Comparison of ENCODE assay signal across 1 cellular context in the genomic region with DNA sequence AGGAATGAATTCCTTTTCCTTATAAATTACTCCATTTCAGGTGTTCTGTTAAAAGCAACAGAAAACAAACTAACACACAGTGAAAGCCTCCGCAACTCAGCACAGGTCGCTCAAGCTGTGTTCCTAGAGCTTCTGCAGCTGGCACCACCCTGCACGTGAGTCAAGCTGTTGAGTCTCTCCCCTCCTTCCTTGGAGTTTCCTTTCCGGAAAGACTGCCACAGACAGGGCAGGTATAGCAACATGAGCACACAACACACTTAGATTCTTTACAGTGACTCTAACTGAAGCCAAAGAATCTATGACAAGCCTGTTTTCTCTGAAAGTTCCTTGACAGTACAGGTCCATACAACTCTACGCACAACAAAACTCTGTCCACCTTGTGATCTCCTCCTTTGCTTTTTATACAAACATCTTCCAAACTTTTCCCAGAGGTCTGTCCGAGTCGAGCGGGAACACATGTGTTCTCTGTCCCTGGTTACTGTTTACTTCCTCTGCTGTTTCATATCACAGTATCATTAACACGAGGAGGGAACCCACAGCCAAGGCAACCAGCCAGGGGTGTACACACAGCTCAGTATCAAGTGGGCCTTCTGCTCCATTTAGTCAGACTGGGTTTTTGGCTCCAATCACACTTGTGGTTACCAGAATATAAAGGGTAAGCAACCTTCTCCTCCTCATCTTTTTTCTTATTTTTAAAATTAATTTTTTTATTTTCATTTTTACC.
TF ChIP-seq lines count a peak whose summit lies in the region.

No MANE protein-coding gene starts in this region.

TF ChIP-seq in WTC11, 78 proteins besides CTCF, POLR2A, EP300 and RAD21 (continued from another document):
- TF ChIP-seq, protein P1, sequence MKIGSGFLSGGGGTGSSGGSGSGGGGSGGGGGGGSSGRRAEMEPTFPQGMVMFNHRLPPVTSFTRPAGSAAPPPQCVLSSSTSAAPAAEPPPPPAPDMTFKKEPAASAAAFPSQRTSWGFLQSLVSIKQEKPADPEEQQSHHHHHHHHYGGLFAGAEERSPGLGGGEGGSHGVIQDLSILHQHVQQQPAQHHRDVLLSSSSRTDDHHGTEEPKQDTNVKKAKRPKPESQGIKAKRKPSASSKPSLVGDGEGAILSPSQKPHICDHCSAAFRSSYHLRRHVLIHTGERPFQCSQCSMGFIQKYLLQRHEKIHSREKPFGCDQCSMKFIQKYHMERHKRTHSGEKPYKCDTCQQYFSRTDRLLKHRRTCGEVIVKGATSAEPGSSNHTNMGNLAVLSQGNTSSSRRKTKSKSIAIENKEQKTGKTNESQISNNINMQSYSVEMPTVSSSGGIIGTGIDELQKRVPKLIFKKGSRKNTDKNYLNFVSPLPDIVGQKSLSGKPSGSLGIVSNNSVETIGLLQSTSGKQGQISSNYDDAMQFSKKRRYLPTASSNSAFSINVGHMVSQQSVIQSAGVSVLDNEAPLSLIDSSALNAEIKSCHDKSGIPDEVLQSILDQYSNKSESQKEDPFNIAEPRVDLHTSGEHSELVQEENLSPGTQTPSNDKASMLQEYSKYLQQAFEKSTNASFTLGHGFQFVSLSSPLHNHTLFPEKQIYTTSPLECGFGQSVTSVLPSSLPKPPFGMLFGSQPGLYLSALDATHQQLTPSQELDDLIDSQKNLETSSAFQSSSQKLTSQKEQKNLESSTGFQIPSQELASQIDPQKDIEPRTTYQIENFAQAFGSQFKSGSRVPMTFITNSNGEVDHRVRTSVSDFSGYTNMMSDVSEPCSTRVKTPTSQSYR (CRISPR knock-in tag; IDR thresholded peaks at IDR 0.05) = no peak
- TF ChIP-seq, protein P2, sequence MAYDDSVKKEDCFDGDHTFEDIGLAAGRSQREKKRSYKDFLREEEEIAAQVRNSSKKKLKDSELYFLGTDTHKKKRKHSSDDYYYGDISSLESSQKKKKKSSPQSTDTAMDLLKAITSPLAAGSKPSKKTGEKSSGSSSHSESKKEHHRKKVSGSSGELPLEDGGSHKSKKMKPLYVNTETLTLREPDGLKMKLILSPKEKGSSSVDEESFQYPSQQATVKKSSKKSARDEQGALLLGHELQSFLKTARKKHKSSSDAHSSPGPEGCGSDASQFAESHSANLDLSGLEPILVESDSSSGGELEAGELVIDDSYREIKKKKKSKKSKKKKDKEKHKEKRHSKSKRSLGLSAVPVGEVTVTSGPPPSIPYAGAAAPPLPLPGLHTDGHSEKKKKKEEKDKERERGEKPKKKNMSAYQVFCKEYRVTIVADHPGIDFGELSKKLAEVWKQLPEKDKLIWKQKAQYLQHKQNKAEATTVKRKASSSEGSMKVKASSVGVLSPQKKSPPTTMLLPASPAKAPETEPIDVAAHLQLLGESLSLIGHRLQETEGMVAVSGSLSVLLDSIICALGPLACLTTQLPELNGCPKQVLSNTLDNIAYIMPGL (CRISPR knock-in tag; IDR thresholded peaks at IDR 0.05) = no peak
- TF ChIP-seq PRRX2 (CRISPR knock-in tag; IDR thresholded peaks at IDR 0.05) (no peak), GTF2I (CRISPR knock-in tag; conservative IDR thresholded peaks at IDR 0.05) (no peak)
TF ChIP-seq in WTC11: peak in this region for 0.
